In the genomic region with DNA sequence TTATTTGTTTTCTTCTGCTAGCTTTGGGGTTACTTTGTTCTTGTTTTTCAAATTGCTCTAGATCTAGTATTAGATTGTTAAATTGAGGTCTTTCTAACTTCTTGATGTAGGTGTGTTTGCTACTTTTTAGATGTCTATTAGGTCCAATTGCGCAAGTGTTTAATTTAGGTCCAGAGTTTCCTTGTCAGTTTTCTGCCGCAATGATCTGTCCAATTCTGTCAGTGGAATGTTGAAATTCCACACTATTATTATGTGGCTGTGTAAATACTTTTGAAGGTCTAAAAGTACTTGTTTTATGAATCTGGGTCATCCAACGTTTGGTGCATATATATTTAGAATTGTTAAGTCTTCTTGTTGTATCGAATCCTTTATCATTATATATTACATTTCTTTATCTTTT, we compare ENCODE assay signal across 35 cellular contexts.
"Had no signal": no experiment of that assay in that cellular context is flagged by ENCODE, and none has a peak within 500 bp of the region (broad histone marks: within the 10 kb centered on the region; RNA-seq: fewer than 3 reads in every experiment).

No MANE protein-coding gene starts in this region.

- H3K27ac ChIP-seq: adrenal gland, body of pancreas, brain microvascular endothelial cell, breast epithelium, VCaP had no signal

- H3K4me3 ChIP-seq: adrenal gland, body of pancreas, breast epithelium had no signal

- H3K36me3 ChIP-seq: adrenal gland, brain microvascular endothelial cell, breast epithelium had no signal

- H3K27ac Mint-ChIP-seq: activated B cell treated with CpG ODN at 0.5 μM for 24 hours; activated CD4-positive, alpha-beta memory T cell treated with anti-CD3 and anti-CD28 coated beads for 36 hours; activated CD4-positive, alpha-beta T cell treated with anti-CD3 and anti-CD28 coated beads, Interleukin-2, amount 10 ng/mL, durations not matched to agents 24 days and 14 days; activated CD8-positive, alpha-beta T cell treated with anti-CD3 and anti-CD28 coated beads for 36 hours; activated naive CD4-positive, alpha-beta T cell treated with anti-CD3 and anti-CD28 coated beads for 36 hours; activated naive CD4-positive, alpha-beta T cell treated with anti-CD3 and anti-CD28 coated beads, Interleukin-2, amount 50 U/mL, for 72 hours; activated naive CD8-positive, alpha-beta T cell treated with anti-CD3 and anti-CD28 coated beads for 36 hours; activated T-cell treated with anti-CD3 and anti-CD28 coated beads, Interleukin-2, amount 50 U/mL, for 72 hours; activated T-helper 1 cell treated with anti-CD3 and anti-CD28 coated beads, Interleukin-12 subunit alpha, Interleukin-12 subunit beta, Interleukin-2, Interleukin-4 antibody, amounts not matched to agents 30 ng/mL and 10 ng/mL and 1 ng/mL, durations not matched to agents 14 hours and 24 hours and 36 hours; activated T-helper 17 cell treated with anti-CD3 and anti-CD28 coated beads, Interleukin-2, amount 50 U/mL, for 72 hours; T-helper 1 cell treated with Interleukin-12 subunit alpha and Interleukin-12 subunit beta and Interleukin-4 antibody, amounts not matched to agents 30 μg/mL and 1 μg/mL, for 36 hours; T-helper 2 cell treated with Interferon-gamma antibody and Interleukin-4, amounts not matched to agents 5 μg/mL and 100 μg/mL, for 36 hours had no signal

- H3K9me3 ChIP-seq: adrenal gland, body of pancreas, breast epithelium had no signal

- H3K36me3 Mint-ChIP-seq: activated naive CD8-positive, alpha-beta T cell treated with anti-CD3 and anti-CD28 coated beads for 36 hours had no signal

- H3K4me3 Mint-ChIP-seq: activated B cell treated with CpG ODN at 0.5 μM for 24 hours; activated CD4-positive, alpha-beta memory T cell treated with anti-CD3 and anti-CD28 coated beads for 36 hours; activated CD4-positive, alpha-beta T cell treated with anti-CD3 and anti-CD28 coated beads, Interleukin-2, amount 10 ng/mL, durations not matched to agents 24 days and 14 days; activated CD8-positive, alpha-beta T cell treated with anti-CD3 and anti-CD28 coated beads for 36 hours; activated naive CD4-positive, alpha-beta T cell treated with anti-CD3 and anti-CD28 coated beads for 36 hours; activated naive CD8-positive, alpha-beta T cell treated with anti-CD3 and anti-CD28 coated beads for 36 hours; activated T-cell treated with anti-CD3 and anti-CD28 coated beads, Interleukin-2, amount 50 U/mL, for 4 hours; activated T-cell treated with anti-CD3 and anti-CD28 coated beads, Interleukin-2, amount 50 U/mL, for 72 hours; activated T-helper 1 cell treated with anti-CD3 and anti-CD28 coated beads, Interleukin-12 subunit alpha, Interleukin-12 subunit beta, Interleukin-2, Interleukin-4 antibody, amounts not matched to agents 30 ng/mL and 10 ng/mL and 1 ng/mL, durations not matched to agents 14 hours and 24 hours and 36 hours; activated T-helper 17 cell treated with anti-CD3 and anti-CD28 coated beads, Interleukin-2, amount 50 U/mL, for 72 hours; T-helper 1 cell treated with Interleukin-12 subunit alpha and Interleukin-12 subunit beta and Interleukin-4 antibody, amounts not matched to agents 30 μg/mL and 1 μg/mL, for 36 hours; T-helper 2 cell treated with Interferon-gamma antibody and Interleukin-4, amounts not matched to agents 5 μg/mL and 100 μg/mL, for 36 hours had no signal

- H3K4me1 Mint-ChIP-seq: activated B cell treated with CpG ODN at 0.5 μM for 24 hours; activated CD4-positive, alpha-beta T cell treated with anti-CD3 and anti-CD28 coated beads, Interleukin-2, amount 10 ng/mL, durations not matched to agents 24 days and 14 days; activated naive CD8-positive, alpha-beta T cell treated with anti-CD3 and anti-CD28 coated beads for 36 hours had no signal

- H3K27me3 ChIP-seq: adrenal gland, body of pancreas, brain microvascular endothelial cell, breast epithelium had no signal

- ATAC-seq: activated CD8-positive, alpha-beta T cell treated with anti-CD3 and anti-CD28 coated beads for 36 hours; activated naive CD4-positive, alpha-beta T cell treated with anti-CD3 and anti-CD28 coated beads, Interleukin-2, amount 50 U/mL, for 72 hours; activated T-cell treated with anti-CD3 and anti-CD28 coated beads, Interleukin-2, amount 50 U/mL, for 4 hours; activated T-cell treated with anti-CD3 and anti-CD28 coated beads, Interleukin-2, amount 50 U/mL, for 72 hours; activated T-helper 17 cell treated with anti-CD3 and anti-CD28 coated beads, Interleukin-2, amount 50 U/mL, for 72 hours; body of pancreas had no signal

- H3K4me1 ChIP-seq: adrenal gland, body of pancreas, breast epithelium had no signal

- H3K9me3 Mint-ChIP-seq: activated T-helper 1 cell treated with anti-CD3 and anti-CD28 coated beads, Interleukin-12 subunit alpha, Interleukin-12 subunit beta, Interleukin-2, Interleukin-4 antibody, amounts not matched to agents 30 ng/mL and 10 ng/mL and 1 ng/mL, durations not matched to agents 14 hours and 24 hours and 36 hours; T-helper 1 cell treated with Interleukin-12 subunit alpha and Interleukin-12 subunit beta and Interleukin-4 antibody, amounts not matched to agents 30 μg/mL and 1 μg/mL, for 36 hours had no signal

- DNase-seq: activated B cell treated with CpG ODN at 0.5 μM for 24 hours; activated CD4-positive, alpha-beta memory T cell treated with anti-CD3 and anti-CD28 coated beads for 36 hours; activated CD4-positive, alpha-beta T cell treated with anti-CD3 and anti-CD28 coated beads for 4 hours; activated CD4-positive, alpha-beta T cell treated with anti-CD3 and anti-CD28 coated beads, Interleukin-2, amount 10 ng/mL, durations not matched to agents 24 days and 14 days; activated CD4-positive, alpha-beta T cell treated with anti-CD3 and anti-CD28 coated beads, Interleukin-2, amount 50 U/mL, for 1 hour; activated CD4-positive, alpha-beta T cell treated with anti-CD3 and anti-CD28 coated beads, Interleukin-2, amount 50 U/mL, for 4 hours; activated CD4-positive, CD25-positive, alpha-beta regulatory T cell treated with anti-CD3 and anti-CD28 coated beads, Interleukin-2, amount 50 U/mL, for 72 hours; activated CD8-positive, alpha-beta memory T cell treated with anti-CD3 and anti-CD28 coated beads, Interleukin-2, amount 50 U/mL, for 4 hours; activated CD8-positive, alpha-beta T cell treated with anti-CD3 and anti-CD28 coated beads for 36 hours; activated effector memory CD4-positive, alpha-beta T cell treated with anti-CD3 and anti-CD28 coated beads, Interleukin-2, amount 50 U/mL, for 16 hours; activated gamma-delta T cell treated with Interleukin-2 at 50 U/mL for 16 hours; activated naive CD4-positive, alpha-beta T cell; activated naive CD4-positive, alpha-beta T cell treated with anti-CD3 and anti-CD28 coated beads for 36 hours; activated naive CD4-positive, alpha-beta T cell treated with anti-CD3 and anti-CD28 coated beads, Interleukin-2, amount 50 U/mL, for 16 hours; activated naive CD8-positive, alpha-beta T cell treated with anti-CD3 and anti-CD28 coated beads for 36 hours; activated T-cell treated with anti-CD3 and anti-CD28 coated beads for 4 hours; activated T-cell treated with anti-CD3 and anti-CD28 coated beads, Interleukin-2, amount 50 U/mL, for 1 hour; activated T-cell treated with anti-CD3 and anti-CD28 coated beads, Interleukin-2, amount 50 U/mL, for 4 hours; activated T-cell treated with anti-CD3 and anti-CD28 coated beads, Interleukin-2, amount 50 U/mL, for 72 hours; adrenal gland; amniotic stem cell; aorta; body of pancreas; brain microvascular endothelial cell; central memory CD4-positive, alpha-beta T cell; T-helper 1 cell; T-helper 2 cell; T-helper 9 cell had no signal
